14 cellular contexts compared by ENCODE assay signal in the genomic region with DNA sequence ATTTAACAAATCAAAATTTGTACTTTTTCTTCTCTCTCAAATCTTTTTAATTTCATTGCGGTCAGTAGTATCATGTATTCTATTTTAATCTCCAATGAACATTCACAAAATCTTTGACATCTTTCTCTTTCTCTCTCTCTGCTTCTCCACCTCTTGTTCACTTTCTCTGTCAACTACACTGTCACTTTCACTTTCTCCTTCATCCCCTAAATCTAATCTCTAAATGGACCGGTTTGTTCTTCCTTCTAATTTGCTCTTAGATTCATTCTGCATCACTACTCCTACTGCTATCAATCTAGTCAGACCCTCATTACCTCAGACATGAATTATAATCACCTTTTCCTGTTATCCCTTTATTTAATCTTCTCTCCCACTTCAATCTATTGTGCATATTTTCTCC. TPM values are rescaled to one million over a fixed set of nuclear protein-coding genes. Genes with fewer than 3 reads are reported as not detected.
DNase-seq lines count a peak whose midpoint lies in the region; ATAC-seq and TF ChIP-seq lines count a peak whose summit lies in the region.
"Had no signal": no experiment of that assay in that cellular context is flagged by ENCODE, and none has a peak within 500 bp of the region (broad histone marks: within the 10 kb centered on the region; RNA-seq: fewer than 3 reads in every experiment).

No MANE protein-coding gene starts in this region.

- H3K4me2 ChIP-seq in Karpas-422 (ENCODE audit: low read depth, low read length, poor library complexity, severe bottlenecking) = peak overlapping the region; percentile 86

- H3K4me1 ChIP-seq in Karpas-422 (ENCODE audit: low read length) = peaks cover 77% of the 10 kb centered on the region
- H3K4me1 ChIP-seq: left lung, tibial artery had no signal

- H3K27me3 Mint-ChIP-seq in MCF 10A (ENCODE audit: insufficient read depth, unreplicated experiment) = no peaks in the 10 kb centered on the region

- DNase-seq in GM10266 (ENCODE audit: extremely low spot score) (peak; percentile 40), Karpas-422 (peak; percentile 68), left lobe of liver (ENCODE audit: low spot score) (no peak), NOMO-1 treated with DMSO at 0.1 percent for 48 hours (lab: John Stamatoyannopoulos, UW; ENCODE audit: unreplicated experiment) (no peak), MCF 10A (ENCODE audit: unreplicated experiment) (no peak), GDM1 (lab: John Stamatoyannopoulos, UW) (no peak), GM03348 (ENCODE audit: low spot score) (no peak)
- DNase-seq: activated gamma-delta T cell, COR-L47, heart right ventricle, left lung, small intestine, tibial artery had no signal

- peaks cover 11% of the 10 kb centered on the region for H3K4me1 Mint-ChIP-seq in MCF 10A (ENCODE audit: insufficient read depth, unreplicated experiment)

- H3K4me3 Mint-ChIP-seq in MCF 10A (ENCODE audit: unreplicated experiment) = no peak overlapping the region

- H3K79me2 ChIP-seq in Karpas-422 (ENCODE audit: low read length) = no peaks in the 10 kb centered on the region

- H3K27ac Mint-ChIP-seq in MCF 10A (ENCODE audit: low read depth, unreplicated experiment) = no peak overlapping the region

- BruUV-seq in MCF 10A (replicated peaks; lab: Mats Ljungman, UMichigan) = no TSS peak

- H3K36me3 ChIP-seq in Karpas-422 (ENCODE audit: insufficient read depth, low read length) = no peaks in the 10 kb centered on the region
- H3K36me3 ChIP-seq: heart right ventricle, left lung, tibial artery had no signal

- no peaks in the 10 kb centered on the region for H3K9me3 ChIP-seq in Karpas-422 (ENCODE audit: low read length)
- H3K9me3 ChIP-seq: heart right ventricle, left lung, tibial artery had no signal

- ATAC-seq in GM21515 (IDR thresholded peaks at IDR 0.05; ENCODE audit: unreplicated experiment) (peak; percentile 56), left lobe of liver (peak; percentile 51)
- ATAC-seq: heart right ventricle, left lung had no signal

- no peaks in the 10 kb centered on the region for H3K9me3 Mint-ChIP-seq in MCF 10A (ENCODE audit: unreplicated experiment)

- H4K20me1 ChIP-seq in Karpas-422 (ENCODE audit: insufficient read depth, low read depth, low read length) = no peaks in the 10 kb centered on the region

- no peaks in the 10 kb centered on the region for H3K27me3 ChIP-seq in Karpas-422 (ENCODE audit: low read length)
- H3K27me3 ChIP-seq: left lung, tibial artery had no signal

- CTCF ChIA-PET in MCF 10A (lab: Yijun Ruan, JAX) = no interaction called here

- no peaks in the 10 kb centered on the region for H3K36me3 Mint-ChIP-seq in MCF 10A (ENCODE audit: insufficient read depth, unreplicated experiment)

- intact Hi-C loops in MCF 10A (cut with micrococcal nuclease) = no loop called here

- TF ChIP-seq CTCF in GM10266 (IDR thresholded peaks at IDR 0.05; ENCODE audit: control insufficient read depth, insufficient read depth, low read depth, missing control alignments) = no peak
- no peak for TF ChIP-seq CTCF in MCF 10A (IDR thresholded peaks at IDR 0.05; ENCODE audit: unreplicated experiment)

- peak overlapping the region; percentile 15 for H2AFZ ChIP-seq in Karpas-422 (ENCODE audit: low read length)

- no peaks in the 10 kb centered on the region for H3K9me2 ChIP-seq in Karpas-422 (replicated peaks; ENCODE audit: insufficient read depth, low read length)

- POLR2A ChIA-PET in MCF 10A (lab: Yijun Ruan, JAX) = no interaction called here

- H3K9ac ChIP-seq in Karpas-422 (ENCODE audit: low read length) = peak overlapping the region; percentile 57

- H3K27ac ChIP-seq in Karpas-422 (ENCODE audit: low read length) = peak overlapping the region; percentile 99
- H3K27ac ChIP-seq: heart right ventricle, left lung, tibial artery had no signal

- peak overlapping the region; percentile 49 for H3K4me3 ChIP-seq in Karpas-422 (ENCODE audit: low read length)
- H3K4me3 ChIP-seq: heart right ventricle, left lung, tibial artery had no signal

RNA-seq across cellular contexts. Expression of a gene that starts 18.6 kb away (rescaled TPM):
- total RNA-seq in Karpas-422 (2014; rRNA removed; shearing (Covaris generic); ENCODE audit: low replicate concordance) = 2.5 and 3.0 TPM in 2 replicates
- total RNA-seq in left lobe of liver = 0.40 TPM
- 0.09 and 0.17 TPM in 2 replicates for total RNA-seq in MCF 10A (2022)
- total RNA-seq: heart right ventricle had no signal

RNA-seq across cellular contexts. Expression of a gene that starts 53.8 kb away (rescaled TPM):
- 0.11 and 0.19 TPM in 2 replicates for total RNA-seq in Karpas-422 (2014; rRNA removed; shearing (Covaris generic); ENCODE audit: low replicate concordance)
- total RNA-seq in left lobe of liver = 12.2 TPM
- 1.1 and 1.2 TPM in 2 replicates for total RNA-seq in MCF 10A (2022)

Comparison
In these comparisons a context has a peak if more than half of its experiments do, and no peak if none do; other contexts are left out.
1. DNase-seq: peak in GM10266 (single experiment) and Karpas-422 (single experiment); none in left lobe of liver (single experiment), NOMO-1 treated with DMSO at 0.1 percent for 48 hours (single experiment), MCF 10A (single experiment), GDM1 (single experiment) and GM03348 (single experiment).